10 cellular contexts compared by ENCODE assay signal in genomic region chr18:35095983-35096676, GRCh38. TPM values are rescaled to one million over a fixed set of nuclear protein-coding genes. Genes with fewer than 3 reads are reported as not detected.
DNase-seq lines count a peak whose midpoint lies in the region; ATAC-seq, FAIRE-seq and TF ChIP-seq lines count a peak whose summit lies in the region.
"Had no signal": no experiment of that assay in that cellular context is flagged by ENCODE, and none has a peak within 500 bp of the region (broad histone marks: within the 10 kb centered on the region; RNA-seq: fewer than 3 reads in every experiment).

No MANE protein-coding gene starts in this region.

- H3K4me3 Mint-ChIP-seq in naive thymus-derived CD4-positive, alpha-beta T cell = no peak overlapping the region
- H3K4me3 Mint-ChIP-seq in GM23338 = no peak overlapping the region

- intact Hi-C loops in naive thymus-derived CD4-positive, alpha-beta T cell (cut with micrococcal nuclease) = no loop called here

- H3K36me3 Mint-ChIP-seq in naive thymus-derived CD4-positive, alpha-beta T cell = peaks cover 0 to 35% (median 20%) of the 10 kb centered on the region in 5 donors
- no peaks in the 10 kb centered on the region for H3K36me3 Mint-ChIP-seq in GM23338 (ENCODE audit: low read depth)

- CTCF ChIA-PET in naive thymus-derived CD4-positive, alpha-beta T cell (lab: Charles Lee) = interaction anchor here (0.7 kb wide), 1 partner anchor 50 kb away, joined by 3 read pairs; no protein-coding TSS in a partner anchor

- no peaks in the 10 kb centered on the region; the same call in none of the 2 replicates for H4K20me1 ChIP-seq in GM23338 (replicated peaks; ENCODE audit: insufficient read depth)

- H3K4me3 ChIP-seq in naive thymus-derived CD4-positive, alpha-beta T cell (ENCODE audit: low read length) = no peak overlapping the region
- no peak overlapping the region for H3K4me3 ChIP-seq in GM23338

- no peaks in the 10 kb centered on the region for H3K4me1 ChIP-seq in naive thymus-derived CD4-positive, alpha-beta T cell (ENCODE audit: control insufficient read depth in 2 of 2, insufficient read depth in 2 of 2, low read length in 2 of 2)
- no peaks in the 10 kb centered on the region for H3K4me1 ChIP-seq in GM23338 (ENCODE audit: insufficient read depth)

- no peak overlapping the region for H3K4me2 ChIP-seq in GM23338

- TF ChIP-seq CTCF in GM23338 (conservative IDR thresholded peaks at IDR 0.05; ENCODE audit: low read depth in 2 of 2) (no peak), D721Med (IDR thresholded peaks at IDR 0.05; ENCODE audit: insufficient read depth, missing control alignments) (no peak)

- H3K27me3 Mint-ChIP-seq in naive thymus-derived CD4-positive, alpha-beta T cell = no peaks in the 10 kb centered on the region
- no peaks in the 10 kb centered on the region for H3K27me3 Mint-ChIP-seq in GM23338 (ENCODE audit: insufficient read depth, low read depth, poor library complexity)

- no peaks in the 10 kb centered on the region for H3K9me3 ChIP-seq in naive thymus-derived CD4-positive, alpha-beta T cell (ENCODE audit: control insufficient read depth in 2 of 3, low read length in 3 of 3)

- H2AFZ ChIP-seq in GM23338 = no peak overlapping the region

- peak overlapping the region in 6 of 9 donors; percentile 36 to 58 (median 46) for H3K27ac Mint-ChIP-seq in naive thymus-derived CD4-positive, alpha-beta T cell
- H3K27ac Mint-ChIP-seq in GM23338 = no peak overlapping the region

- FAIRE-seq in D721Med (lab: Jason Lieb, UNC) = no peak
- FAIRE-seq: small intestine had no signal

- no peak overlapping the region for H3K27ac ChIP-seq in naive thymus-derived CD4-positive, alpha-beta T cell (ENCODE audit: low read depth, low read length)
- H3K27ac ChIP-seq in GM23338 (ENCODE audit: low read depth) = no peak overlapping the region

- peaks cover 0 to 52% (median 38%) of the 10 kb centered on the region in 7 donors for H3K4me1 Mint-ChIP-seq in naive thymus-derived CD4-positive, alpha-beta T cell
- H3K4me1 Mint-ChIP-seq in GM23338 = no peaks in the 10 kb centered on the region

- no peaks in the 10 kb centered on the region for H3K9me2 ChIP-seq in GM23338 (ENCODE audit: insufficient read depth)

- no peaks in the 10 kb centered on the region for H3K27me3 ChIP-seq in naive thymus-derived CD4-positive, alpha-beta T cell (ENCODE audit: control insufficient read depth in 2 of 2, insufficient read depth in 2 of 2, low read length in 2 of 2)
- no peaks in the 10 kb centered on the region for H3K27me3 ChIP-seq in GM23338 (ENCODE audit: insufficient read depth)

- H3K79me2 ChIP-seq in GM23338 (replicated peaks; ENCODE audit: insufficient read depth) = no peaks in the 10 kb centered on the region

- ATAC-seq in GM19035 (IDR thresholded peaks at IDR 0.05; ENCODE audit: unreplicated experiment) (peak; percentile 78), HG02588 (IDR thresholded peaks at IDR 0.05; ENCODE audit: unreplicated experiment) (peak; percentile 86), HG03575 (IDR thresholded peaks at IDR 0.05; ENCODE audit: extremely low read depth, insufficient number of reproducible peaks, low FRiP score, unreplicated experiment) (peak; percentile 68), GM23338 (no peak)
- ATAC-seq in naive thymus-derived CD4-positive, alpha-beta T cell = peak; percentile 24

- DNase-seq in naive thymus-derived CD4-positive, alpha-beta T cell = no peak
- DNase-seq in NCI-H2227 treated with DMSO at 0.1 percent for 48 hours (lab: John Stamatoyannopoulos, UW) = no peak
- DNase-seq in GM23338 (ENCODE audit: low spot score) = no peak
- DNase-seq in midbrain (lab: John Stamatoyannopoulos, UW) = no peak
- no peak for DNase-seq in D721Med (ENCODE audit: insufficient read length, low spot score)
- DNase-seq: NCI-H1092 treated with DMSO at 0.1 percent for 48 hours, small intestine had no signal

- POLR2A ChIA-PET in naive thymus-derived CD4-positive, alpha-beta T cell (lab: Charles Lee) = interaction anchor here (1.1 to 1.5 kb wide), 3 partner anchors 11 to 28 kb away, joined by 3 to 4 read pairs (median 4); no protein-coding TSS in a partner anchor

- H3F3A ChIP-seq in GM23338 (replicated peaks; ENCODE audit: low read depth) = no peaks in the 10 kb centered on the region

- no peaks in the 10 kb centered on the region for H3K9me3 Mint-ChIP-seq in naive thymus-derived CD4-positive, alpha-beta T cell
- H3K9me3 Mint-ChIP-seq in GM23338 = no peaks in the 10 kb centered on the region

- peaks cover 0 to 12% (median 6%) of the 10 kb centered on the region in 3 experiments for H3K36me3 ChIP-seq in naive thymus-derived CD4-positive, alpha-beta T cell (ENCODE audit: control insufficient read depth in 2 of 3, insufficient read depth in 3 of 3, low read length in 3 of 3)
- H3K36me3 ChIP-seq in GM23338 (ENCODE audit: insufficient read depth) = no peaks in the 10 kb centered on the region; the same call in 1 of the 2 replicates

TF ChIP-seq in GM23338, 12 proteins besides CTCF, POLR2A, EP300 and RAD21 (continues in another document):
- no peak for TF ChIP-seq ZNF331 (CRISPR knock-in tag; IDR thresholded peaks at IDR 0.05; ENCODE audit: low read depth)
- no peak for TF ChIP-seq ZNF462 (CRISPR knock-in tag; IDR thresholded peaks at IDR 0.05)
- no peak for TF ChIP-seq ZNF114 (CRISPR knock-in tag; IDR thresholded peaks at IDR 0.05)
- no peak for TF ChIP-seq EZH2 (IDR thresholded peaks at IDR 0.05; ENCODE audit: low read depth, unreplicated experiment)
- TF ChIP-seq POLR2AphosphoS5 (IDR thresholded peaks at IDR 0.05; ENCODE audit: low read depth) = no peak
- no peak for TF ChIP-seq STAT1 (IDR thresholded peaks at IDR 0.05; ENCODE audit: unreplicated experiment)

RNA-seq across cellular contexts. Expression of gene MAPRE2, which starts 54.9 kb away (rescaled TPM):
- 10 to 100 TPM; 44.7 to 84.4 (median 63.5) TPM for total RNA-seq in naive thymus-derived CD4-positive, alpha-beta T cell
- polyA plus RNA-seq in naive thymus-derived CD4-positive, alpha-beta T cell = 10 to 100 TPM; 82.6 to 84.3 TPM
- total RNA-seq in GM23338 (2014; rRNA removed; shearing (Covaris generic)) = 33.9 and 40.4 TPM in 2 replicates
- polyA plus RNA-seq in GM23338 (2016; fragmentation: Nextera tagmentation; extraction: Ambion mirVana) = 17.8 and 19.0 TPM in 2 replicates
